In genomic region chr7:264541-265191, GRCh38 we compare ENCODE assay signal across 13 cellular contexts. TPM values are rescaled to one million over a fixed set of nuclear protein-coding genes. Genes with fewer than 3 reads are reported as not detected.
A peak's percentile ranks its signal among the peaks of the same experiment; 100 is the strongest.
DNase-seq lines count a peak whose midpoint lies in the region; ATAC-seq and TF ChIP-seq lines count a peak whose summit lies in the region.
"Had no signal": no experiment of that assay in that cellular context is flagged by ENCODE, and none has a peak within 500 bp of the region (broad histone marks: within the 10 kb centered on the region; RNA-seq: fewer than 3 reads in every experiment).

No MANE protein-coding gene starts in this region.

- CTCF ChIA-PET in IMR-90 (lab: Yijun Ruan, JAX), result no interaction called here

- no peak overlapping the region for H3K14ac ChIP-seq in IMR-90 (replicated peaks; ENCODE audit: low read depth, low read length)

- no peak overlapping the region for H2BK120ac ChIP-seq in IMR-90 (ENCODE audit: low read depth, low read length)

- peaks cover 7% of the 10 kb centered on the region for H4K20me1 ChIP-seq in IMR-90 (ENCODE audit: insufficient read depth, low read length)

- H3K18ac ChIP-seq in IMR-90 (ENCODE audit: low read depth, low read length), result no peak overlapping the region

- H3K79me1 ChIP-seq in IMR-90 (ENCODE audit: low read depth in 1 of 2, low read length in 2 of 2), result no peaks in the 10 kb centered on the region

- TF ChIP-seq RAD21 in IMR-90 (IDR thresholded peaks at IDR 0.05; ENCODE audit: low read length), result no peak

- no peak overlapping the region for H4K5ac ChIP-seq in IMR-90 (ENCODE audit: low read depth, low read length)

- no peak overlapping the region for H4K91ac ChIP-seq in IMR-90 (ENCODE audit: insufficient read depth, low read depth, low read length)

- no peak overlapping the region for H2BK20ac ChIP-seq in IMR-90 (ENCODE audit: low read depth, low read length)

- no peak overlapping the region for H3K56ac ChIP-seq in IMR-90 (ENCODE audit: extremely low read depth, insufficient read depth, low read length)

- H3K4me3 ChIP-seq in IMR-90 (ENCODE audit: insufficient read depth, low read depth, low read length) (no peak overlapping the region), body of pancreas (no peak overlapping the region), mucosa of rectum (ENCODE audit: low read length in 2 of 2) (peak overlapping the region; percentile 45 to 48)
- H3K4me3 ChIP-seq: uterus had no signal

- H3K27ac ChIP-seq in IMR-90 (ENCODE audit: insufficient read depth, low read length) (no peak overlapping the region), body of pancreas (no peak overlapping the region), mucosa of rectum (ENCODE audit: low read depth in 2 of 2, low read length in 2 of 2) (peak overlapping the region; percentile 84 to 90)
- H3K27ac ChIP-seq: uterus had no signal

- H2BK5ac ChIP-seq in IMR-90 (ENCODE audit: low read depth, low read length, poor library complexity, severe bottlenecking), result no peak overlapping the region

- no peaks in the 10 kb centered on the region for H3K9me1 ChIP-seq in IMR-90 (ENCODE audit: insufficient read depth, low read length)

- H3K4me2 ChIP-seq in IMR-90 (ENCODE audit: low read depth, low read length), result no peak overlapping the region

- H3K27me3 ChIP-seq in IMR-90 (ENCODE audit: control insufficient read depth, insufficient read depth, low read length), result peaks cover 3% of the 10 kb centered on the region
- no peaks in the 10 kb centered on the region for H3K27me3 ChIP-seq in body of pancreas
- H3K27me3 ChIP-seq in mucosa of rectum (ENCODE audit: control insufficient read depth in 2 of 2, insufficient read depth in 2 of 2, low read length in 2 of 2), result no peaks in the 10 kb centered on the region
- H3K27me3 ChIP-seq: uterus had no signal

- H2AK9ac ChIP-seq in IMR-90 (replicated peaks; ENCODE audit: low read depth, low read length, poor library complexity), result no peak overlapping the region

- no peak overlapping the region for H3K23ac ChIP-seq in IMR-90 (ENCODE audit: low read depth, low read length)

- H2AK5ac ChIP-seq in IMR-90 (ENCODE audit: low read depth, low read length), result no peak overlapping the region

- H3K36me3 ChIP-seq in IMR-90 (ENCODE audit: control insufficient read depth, insufficient read depth, low read length), result peaks cover 19% of the 10 kb centered on the region
- H3K36me3 ChIP-seq in body of pancreas (replicated peaks in 1 of 2; ENCODE audit: insufficient read depth in 1 of 2, low read depth in 2 of 2), result peaks cover 3 to 6% of the 10 kb centered on the region in 2 donors
- peaks cover 0 to 2% of the 10 kb centered on the region in 2 donors for H3K36me3 ChIP-seq in mucosa of rectum (ENCODE audit: control insufficient read depth in 2 of 2, insufficient read depth in 2 of 2, low read length in 2 of 2)
- H3K36me3 ChIP-seq: uterus had no signal

- DNase-seq in D341Med (ENCODE audit: low spot score) (peak; percentile 36), IMR-90 (no peak), body of pancreas (peak in 3 of 4 donors; percentile 36 to 53 (median 50)), Kasumi-1 (lab: John Stamatoyannopoulos, UW) (no peak), HCEC 1CT (no peak)
- DNase-seq: NCI-H526, SW 1271, uterus had no signal

- dilution Hi-C loops in IMR-90 (cut with HindIII; ENCODE audit: low sequenced_read_pairs, unreplicated experiment), result no loop called here

- POLR2A ChIA-PET in IMR-90 (lab: Charles Lee; ENCODE audit: unreplicated experiment), result no interaction called here

- no peak for TF ChIP-seq CTCF in IMR-90 (conservative IDR thresholded peaks at IDR 0.05; ENCODE audit: low read depth, low read length)
- TF ChIP-seq CTCF in body of pancreas (IDR thresholded peaks at IDR 0.05), result no peak

- intact Hi-C loops in IMR-90 (cut with micrococcal nuclease) (no loop called here), body of pancreas (cut with DNase I) (no loop called here)

- H3K9ac ChIP-seq in IMR-90 (ENCODE audit: low read depth, low read length), result no peak overlapping the region
- H3K9ac ChIP-seq in mucosa of rectum (ENCODE audit: low read depth in 1 of 2, low read length in 2 of 2), result peak overlapping the region; percentile 32 to 33

- ATAC-seq in IMR-90 (ENCODE audit: low read depth) (peak; percentile 7; the same call in 1 of the 2 replicates), body of pancreas (peak; percentile 45), HG02678 (IDR thresholded peaks at IDR 0.05; ENCODE audit: unreplicated experiment) (no peak)

- TF ChIP-seq POLR2A in IMR-90 (IDR thresholded peaks at IDR 0.05; ENCODE audit: low read depth, low read length), result no peak
- no peak for TF ChIP-seq POLR2A in body of pancreas (IDR thresholded peaks at IDR 0.05)

- H3K4me1 ChIP-seq in IMR-90 (ENCODE audit: control insufficient read depth, insufficient read depth, low read length) (no peaks in the 10 kb centered on the region), body of pancreas (no peaks in the 10 kb centered on the region), mucosa of rectum (ENCODE audit: control insufficient read depth in 2 of 2, insufficient read depth in 2 of 2, low read length in 2 of 2) (peaks cover 19 to 28% of the 10 kb centered on the region in 2 donors)
- H3K4me1 ChIP-seq: uterus had no signal

- in situ Hi-C loops in IMR-90 (cut with MboI; ENCODE audit: low sequenced_read_pairs), result no loop called here

- H3K9me3 ChIP-seq in IMR-90 (ENCODE audit: control insufficient read depth, insufficient read depth, low read length) (peaks cover 32% of the 10 kb centered on the region), body of pancreas (no peaks in the 10 kb centered on the region), mucosa of rectum (ENCODE audit: control insufficient read depth in 2 of 2, low read length in 2 of 2) (no peaks in the 10 kb centered on the region)
- H3K9me3 ChIP-seq: uterus had no signal

- H4K8ac ChIP-seq in IMR-90 (ENCODE audit: low read depth in 2 of 2, low read length in 2 of 2), result no peak overlapping the region

- H2BK15ac ChIP-seq in IMR-90 (ENCODE audit: low read depth, low read length), result no peak overlapping the region

- no TSS peak for BruUV-seq in IMR-90 (replicated peaks; lab: Mats Ljungman, UMichigan)

- WGBS in IMR-90 (ENCODE audit: extremely low coverage in 2 of 2, insufficient read length in 1 of 2), 2 experiments, result 82% methylated on average over 20 of the region's 27 CpGs; no CpG with 5 or more reads in 1 of the 2 experiments
- WGBS in body of pancreas, 2 donors, result 62 to 72% methylated on average over 26 to 27 of the region's 27 CpGs

- H2AFZ ChIP-seq in IMR-90 (replicated peaks; ENCODE audit: low read length, poor library complexity), result no peak overlapping the region

- no peak overlapping the region for H3K4ac ChIP-seq in IMR-90 (ENCODE audit: low read depth, low read length)

TF ChIP-seq in IMR-90, 13 proteins besides CTCF, POLR2A, EP300 and RAD21:
- no peak for TF ChIP-seq RFX5 (IDR thresholded peaks at IDR 0.05; ENCODE audit: low read depth, low read length)
- TF ChIP-seq MAFK (IDR thresholded peaks at IDR 0.05; ENCODE audit: low read depth, low read length), result no peak
- no peak for TF ChIP-seq MAZ (IDR thresholded peaks at IDR 0.05; ENCODE audit: borderline replicate concordance, low read depth, low read length)
- TF ChIP-seq NFE2L2 (IDR thresholded peaks at IDR 0.05; ENCODE audit: low read depth, low read length), result no peak
- TF ChIP-seq CHD1 (IDR thresholded peaks at IDR 0.05; ENCODE audit: low read depth, low read length), result no peak
- TF ChIP-seq FOS (IDR thresholded peaks at IDR 0.05; ENCODE audit: low read depth, low read length), result no peak
- TF ChIP-seq BHLHE40 (IDR thresholded peaks at IDR 0.05; ENCODE audit: low read depth, low read length), result no peak
- no peak for TF ChIP-seq CEBPB (IDR thresholded peaks at IDR 0.05; ENCODE audit: low read depth, low read length)
- TF ChIP-seq MXI1 (IDR thresholded peaks at IDR 0.05; ENCODE audit: borderline replicate concordance, low read depth, low read length), result no peak
- TF ChIP-seq USF2 (IDR thresholded peaks at IDR 0.05; ENCODE audit: low read depth, low read length), result no peak
- TF ChIP-seq RCOR1 (IDR thresholded peaks at IDR 0.05; ENCODE audit: insufficient replicate concordance, low read length), result no peak
- TF ChIP-seq ELK1 (IDR thresholded peaks at IDR 0.05; ENCODE audit: borderline replicate concordance, low read depth, low read length), result no peak
- TF ChIP-seq SMC3 (IDR thresholded peaks at IDR 0.05; ENCODE audit: low read depth, low read length), result no peak
TF ChIP-seq in IMR-90: peak in this region for 0.

RNA-seq across cellular contexts. Expression of gene FOXL3, which starts 25.3 kb away (rescaled TPM):
- total RNA-seq in IMR-90 (2012; rRNA removed) (not detected in 2 replicates), body of pancreas (not detected)
- not detected in 2 replicates for polyA plus RNA-seq in IMR-90 (2012; rRNA removed)
- not detected in 2 replicates for polyA plus RNA-seq in IMR-90 (2012; cell fraction: cytosol; rRNA removed)
- polyA plus RNA-seq in IMR-90 (2012; cell fraction: nucleus; rRNA removed; ENCODE audit: low replicate concordance), result not detected in 2 replicates
- total RNA-seq: activated CD4-positive, alpha-beta memory T cell treated with anti-CD3 and anti-CD28 coated beads, Interleukin-2, amount 10 ng/mL, durations not matched to agents 7 days and 5 days; Daoy; mononuclear cell; uterus had no signal

Comparison
In these comparisons a context has a peak if more than half of its experiments do, and no peak if none do; other contexts are left out.
1. DNase-seq: peak in D341Med (single experiment) and body of pancreas (3 of 4); none in IMR-90 (single experiment), Kasumi-1 (0 of 2) and HCEC 1CT (single experiment).
2. H3K27ac ChIP-seq: peak in mucosa of rectum (2 of 2); none in IMR-90 (single experiment) and body of pancreas (0 of 4).
3. H3K4me3 ChIP-seq: peak in mucosa of rectum (2 of 2); none in IMR-90 (single experiment) and body of pancreas (0 of 2).